Comparison of ENCODE assay signal across 12 cellular contexts in the genomic region with DNA sequence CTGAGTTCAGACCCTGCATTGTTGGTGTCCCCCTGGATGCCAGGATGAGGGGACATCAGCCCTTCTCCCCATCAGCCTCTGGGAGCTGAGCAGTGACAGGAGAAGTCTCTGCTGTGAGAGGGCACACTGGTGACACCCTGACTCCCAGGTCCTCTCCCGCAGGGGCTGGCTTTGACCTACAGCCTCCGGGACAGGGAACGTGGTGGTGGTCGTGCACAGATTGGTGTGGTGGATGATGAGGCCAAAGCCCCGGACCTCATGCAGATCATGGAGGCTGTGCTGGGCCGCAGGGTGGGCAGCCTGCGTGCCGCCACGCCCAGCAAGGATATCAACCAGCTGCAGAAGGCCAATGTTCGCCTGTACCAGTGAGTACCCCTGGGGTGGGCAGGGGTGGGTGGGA. TPM values are rescaled to one million over a fixed set of nuclear protein-coding genes. Genes with fewer than 3 reads are reported as not detected.
DNase-seq lines count a peak whose midpoint lies in the region; ATAC-seq, FAIRE-seq and TF ChIP-seq lines count a peak whose summit lies in the region.
"Had no signal": no experiment of that assay in that cellular context is flagged by ENCODE, and none has a peak within 500 bp of the region (broad histone marks: within the 10 kb centered on the region; RNA-seq: fewer than 3 reads in every experiment).

No MANE protein-coding gene starts in this region.

- H3K9me3 ChIP-seq in H1 (ENCODE audit: insufficient read depth in 2 of 2, low read depth in 1 of 2, low read length in 1 of 2) (no peaks in the 10 kb centered on the region), pancreas (no peaks in the 10 kb centered on the region), colonic mucosa (no peaks in the 10 kb centered on the region)
- H3K9me3 ChIP-seq: gastroesophageal sphincter, psoas muscle had no signal

- no peak for TF ChIP-seq POLR2A in H1 (IDR thresholded peaks at IDR 0.05; ENCODE audit: control extremely low read depth in 1 of 2, low read depth in 2 of 2, low read length in 2 of 2)

- no peak for DNase-seq in activated CD8-positive, alpha-beta T cell treated with anti-CD3 and anti-CD28 coated beads, Interleukin-2, amount 10 ng/mL, durations not matched to agents 7 days and 5 days
- no peak for DNase-seq in activated CD8-positive, alpha-beta T cell treated with anti-CD3 and anti-CD28 coated beads for 36 hours
- DNase-seq in H1 (ENCODE audit: low read depth in 1 of 2, low spot score in 2 of 2) (no peak), pancreas (peak in 5 of 6 donors; percentile 10 to 73 (median 33)), NCI-H2081 (lab: John Stamatoyannopoulos, UW) (no peak), colonic mucosa (no peak)

- H3K79me2 ChIP-seq in H1 (ENCODE audit: control insufficient read depth in 1 of 2, insufficient read depth in 2 of 2, low read length in 2 of 2) = no peaks in the 10 kb centered on the region

- H3K4me1 ChIP-seq in H1 (replicated peaks in 1 of 4; ENCODE audit: control insufficient read depth in 3 of 4, insufficient read depth in 4 of 4, low read length in 3 of 4) = peaks cover 0 to 15% (median 8%) of the 10 kb centered on the region in 4 experiments; a peak in 6 of 7 replicates
- H3K4me1 ChIP-seq in pancreas = peaks cover 6 to 14% (median 12%) of the 10 kb centered on the region in 3 donors
- H3K4me1 ChIP-seq in colonic mucosa = peaks cover 18% of the 10 kb centered on the region

- H3K27me3 Mint-ChIP-seq in activated CD8-positive, alpha-beta T cell treated with anti-CD3 and anti-CD28 coated beads, Interleukin-2, amount 10 ng/mL, durations not matched to agents 7 days and 5 days (ENCODE audit: low read depth) = no peaks in the 10 kb centered on the region
- H3K27me3 Mint-ChIP-seq in activated CD8-positive, alpha-beta T cell treated with anti-CD3 and anti-CD28 coated beads for 36 hours = no peaks in the 10 kb centered on the region
- no peaks in the 10 kb centered on the region for H3K27me3 Mint-ChIP-seq in IgD-negative memory B cell

- intact Hi-C loops in activated CD8-positive, alpha-beta T cell treated with anti-CD3 and anti-CD28 coated beads for 36 hours (cut with micrococcal nuclease) = no loop called here
- intact Hi-C loops in pancreas (cut with DNase I) (no loop called here), colonic mucosa (cut with DNase I) (no loop called here)

- H3K23ac ChIP-seq in H1 (ENCODE audit: insufficient read length) = no peak overlapping the region

- H3K79me1 ChIP-seq in H1 (ENCODE audit: low read depth, low read length) = no peaks in the 10 kb centered on the region; the same call in 1 of the 2 replicates

- no peak overlapping the region for H3K4me3 ChIP-seq in H1 (ENCODE audit: extremely low read depth in 1 of 4, insufficient read depth in 2 of 4, low read depth in 3 of 4, low read length in 4 of 4)
- no peak overlapping the region for H3K4me3 ChIP-seq in pancreas
- H3K4me3 ChIP-seq in colonic mucosa = no peak overlapping the region
- H3K4me3 ChIP-seq: gastroesophageal sphincter, psoas muscle had no signal

- no peak overlapping the region for H2BK5ac ChIP-seq in H1 (ENCODE audit: low read depth, low read length)

- H3K14ac ChIP-seq in H1 (ENCODE audit: insufficient read length) = no peak overlapping the region

- H3K9ac ChIP-seq in H1 (replicated peaks in 1 of 4; ENCODE audit: extremely low read depth in 1 of 4, low read depth in 3 of 4, low read length in 3 of 4) (no peak overlapping the region), colonic mucosa (ENCODE audit: low read depth in 2 of 2, low read length in 2 of 2) (peak overlapping the region in 1 of 2 donors; percentile 49)

- no peak overlapping the region for H2AFZ ChIP-seq in H1 (ENCODE audit: low read length)

- H3K27me3 ChIP-seq in H1 (replicated peaks in 1 of 4; ENCODE audit: control insufficient read depth in 3 of 4, extremely low read depth in 1 of 4, insufficient read depth in 3 of 4, low read length in 3 of 4) = peaks cover 0 to 13% (median 5%) of the 10 kb centered on the region in 4 experiments; a peak in 2 of 7 replicates
- H3K27me3 ChIP-seq in pancreas = no peaks in the 10 kb centered on the region
- H3K27me3 ChIP-seq in colonic mucosa = no peaks in the 10 kb centered on the region
- H3K27me3 ChIP-seq: gastroesophageal sphincter had no signal

- no peak for TF ChIP-seq EP300 in H1 (IDR thresholded peaks at IDR 0.05; ENCODE audit: borderline replicate concordance in 1 of 2, low read depth in 2 of 2, low read length in 2 of 2)

- no peak overlapping the region for H2BK20ac ChIP-seq in H1 (ENCODE audit: low read length)

- H3K56ac ChIP-seq in H1 (replicated peaks; ENCODE audit: insufficient read length, low read depth, low read length) = no peak overlapping the region

- no peak for TF ChIP-seq RAD21 in H1 (IDR thresholded peaks at IDR 0.05 in 1 of 2, conservative IDR thresholded peaks at IDR 0.05 in 1 of 2; ENCODE audit: low read depth in 2 of 2, low read length in 2 of 2)

- H3K18ac ChIP-seq in H1 (ENCODE audit: extremely low read depth, low read length) = no peak overlapping the region

- 98% methylated on average over 10 of the region's 10 CpGs; no CpG with 5 or more reads in 1 of the 2 experiments for WGBS in H1 (ENCODE audit: extremely low coverage in 1 of 2, insufficient coverage in 1 of 2, insufficient read length in 1 of 2, insufficient replicate concordance in 2 of 2, low coverage in 1 of 2, low lambda C conversion rate in 2 of 2, missing lambda C conversion rate in 1 of 2), 2 experiments
- WGBS in pancreas, 2 donors = 84 to 85% methylated on average over 10 of the region's 10 CpGs

- no peak for FAIRE-seq in H1 (lab: Jason Lieb, UNC)
- no peak for FAIRE-seq in pancreas (lab: Jason Lieb, UNC)

- H2BK12ac ChIP-seq in H1 (ENCODE audit: low read depth, low read length) = 0 out of 2 replicates have a peak overlapping the region, but pooled peaks have one; percentile 46

- H4K5ac ChIP-seq in H1 (ENCODE audit: insufficient read length, low read depth, low read length) = no peak overlapping the region

- H3K9me3 Mint-ChIP-seq in activated CD8-positive, alpha-beta T cell treated with anti-CD3 and anti-CD28 coated beads, Interleukin-2, amount 10 ng/mL, durations not matched to agents 7 days and 5 days (ENCODE audit: insufficient read depth) = no peaks in the 10 kb centered on the region
- H3K9me3 Mint-ChIP-seq in activated CD8-positive, alpha-beta T cell treated with anti-CD3 and anti-CD28 coated beads for 36 hours = no peaks in the 10 kb centered on the region
- no peaks in the 10 kb centered on the region for H3K9me3 Mint-ChIP-seq in IgD-negative memory B cell

- no peak overlapping the region for H3K4ac ChIP-seq in H1 (replicated peaks; ENCODE audit: insufficient read length, low read depth, low read length)

- no peak overlapping the region for H3K4me3 Mint-ChIP-seq in activated CD8-positive, alpha-beta T cell treated with anti-CD3 and anti-CD28 coated beads, Interleukin-2, amount 10 ng/mL, durations not matched to agents 7 days and 5 days
- H3K4me3 Mint-ChIP-seq in activated CD8-positive, alpha-beta T cell treated with anti-CD3 and anti-CD28 coated beads for 36 hours = no peak overlapping the region
- peak overlapping the region in 1 of 4 donors; percentile 82 for H3K4me3 Mint-ChIP-seq in IgD-negative memory B cell

- H4K8ac ChIP-seq in H1 (ENCODE audit: extremely low read depth, insufficient read depth, low read length) = no peak overlapping the region

- peaks cover 58% of the 10 kb centered on the region for H3K4me1 Mint-ChIP-seq in activated CD8-positive, alpha-beta T cell treated with anti-CD3 and anti-CD28 coated beads, Interleukin-2, amount 10 ng/mL, durations not matched to agents 7 days and 5 days (ENCODE audit: low read depth)
- peaks cover 51% of the 10 kb centered on the region for H3K4me1 Mint-ChIP-seq in activated CD8-positive, alpha-beta T cell treated with anti-CD3 and anti-CD28 coated beads for 36 hours (ENCODE audit: low read depth)
- H3K4me1 Mint-ChIP-seq in IgD-negative memory B cell = peaks cover 24 to 45% (median 36%) of the 10 kb centered on the region in 3 donors

- H3K36me3 ChIP-seq in H1 (ENCODE audit: control insufficient read depth in 2 of 4, insufficient read depth in 4 of 4, low read length in 3 of 4) (peaks cover 0 to 2% (median under 1%) of the 10 kb centered on the region in 4 experiments; a peak in 1 of 8 replicates), pancreas (no peaks in the 10 kb centered on the region), colonic mucosa (peaks cover 9% of the 10 kb centered on the region)

- no peak overlapping the region for H4K91ac ChIP-seq in H1 (replicated peaks; ENCODE audit: insufficient read length, low read length)

- CTCF ChIA-PET in activated CD8-positive, alpha-beta T cell treated with anti-CD3 and anti-CD28 coated beads, Interleukin-2, amount 10 ng/mL, durations not matched to agents 7 days and 5 days (lab: Charles Lee) = interaction anchor here (0.6 to 2.3 kb wide), 27 partner anchors 8 to 503 kb away, joined by 3 to 21 read pairs (median 4); a partner anchor contains a TSS
- CTCF ChIA-PET in activated CD8-positive, alpha-beta T cell treated with anti-CD3 and anti-CD28 coated beads for 36 hours (lab: Charles Lee) = interaction anchor here (1.0 to 2.3 kb wide), 18 partner anchors 8 to 198 kb away, joined by 3 to 15 read pairs (median 4); a partner anchor contains a TSS
- CTCF ChIA-PET in H1 (lab: Charles Lee; ENCODE audit: partially characterized antibody) = interaction anchor here (0.6 to 2.1 kb wide), 32 partner anchors 8 to 1370 kb away, joined by 3 to 34 read pairs (median 3); no protein-coding TSS in a partner anchor

- no peak overlapping the region; the same call in 1 of the 2 replicates for H2AK5ac ChIP-seq in H1 (ENCODE audit: low read depth, low read length)

- no peak for TF ChIP-seq CTCF in activated CD8-positive, alpha-beta T cell treated with anti-CD3 and anti-CD28 coated beads for 36 hours (IDR thresholded peaks at IDR 0.05)
- TF ChIP-seq CTCF in H1 (IDR thresholded peaks at IDR 0.05; ENCODE audit: control extremely low read depth in 1 of 3, insufficient read depth in 1 of 3, low read depth in 1 of 3, low read length in 3 of 3) = no peak
- no peak for TF ChIP-seq CTCF in pancreas (IDR thresholded peaks at IDR 0.05)
- no peak for TF ChIP-seq CTCF in colonic mucosa (IDR thresholded peaks at IDR 0.05)

- peak overlapping the region; percentile 75; the same call in 1 of the 2 replicates for H2BK15ac ChIP-seq in H1 (ENCODE audit: low read length)

- no peak overlapping the region for H2BK120ac ChIP-seq in H1 (replicated peaks; ENCODE audit: low read depth, low read length)

- H4K20me1 ChIP-seq in H1 (replicated peaks in 1 of 2; ENCODE audit: control insufficient read depth in 1 of 2, insufficient read depth in 2 of 2, low read length in 2 of 2) = no peaks in the 10 kb centered on the region

- no peak overlapping the region for H3K4me2 ChIP-seq in H1 (ENCODE audit: insufficient read depth in 1 of 2, low read depth in 2 of 2, low read length in 2 of 2)

- POLR2A ChIA-PET in activated CD8-positive, alpha-beta T cell treated with anti-CD3 and anti-CD28 coated beads, Interleukin-2, amount 10 ng/mL, durations not matched to agents 7 days and 5 days (lab: Charles Lee) = interaction anchor here (1.0 kb wide), 1 partner anchor 15 kb away, joined by 3 read pairs; no protein-coding TSS in a partner anchor
- POLR2A ChIA-PET in activated CD8-positive, alpha-beta T cell treated with anti-CD3 and anti-CD28 coated beads for 36 hours (lab: Charles Lee) = interaction anchor here (0.6 to 2.0 kb wide), 4 partner anchors 24 to 1023 kb away, joined by 3 to 5 read pairs (median 3); a partner anchor contains a TSS
- POLR2A ChIA-PET in H1 (lab: Charles Lee; ENCODE audit: partially characterized antibody) = interaction anchor here (0.9 to 1.0 kb wide), 3 partner anchors 11 to 133 kb away, joined by 3 to 4 read pairs (median 3); no protein-coding TSS in a partner anchor

- peak overlapping the region; percentile 93 for H3K27ac Mint-ChIP-seq in activated CD8-positive, alpha-beta T cell treated with anti-CD3 and anti-CD28 coated beads, Interleukin-2, amount 10 ng/mL, durations not matched to agents 7 days and 5 days
- H3K27ac Mint-ChIP-seq in activated CD8-positive, alpha-beta T cell treated with anti-CD3 and anti-CD28 coated beads for 36 hours = no peak overlapping the region
- H3K27ac Mint-ChIP-seq in IgD-negative memory B cell = peak overlapping the region in 2 of 3 donors; percentile 79 to 85

- peaks cover 11% of the 10 kb centered on the region for H3K23me2 ChIP-seq in H1 (ENCODE audit: low read depth, low read length)

- no peak for ATAC-seq in activated CD8-positive, alpha-beta T cell treated with anti-CD3 and anti-CD28 coated beads, Interleukin-2, amount 10 ng/mL, durations not matched to agents 7 days and 5 days
- ATAC-seq in activated CD8-positive, alpha-beta T cell treated with anti-CD3 and anti-CD28 coated beads for 36 hours = no peak
- ATAC-seq in pancreas = no peak
- ATAC-seq in GM21381 (IDR thresholded peaks at IDR 0.05; ENCODE audit: unreplicated experiment) = no peak
- ATAC-seq: gastroesophageal sphincter had no signal

- H3K36me3 Mint-ChIP-seq in activated CD8-positive, alpha-beta T cell treated with anti-CD3 and anti-CD28 coated beads, Interleukin-2, amount 10 ng/mL, durations not matched to agents 7 days and 5 days (ENCODE audit: low read depth) = peaks cover 38% of the 10 kb centered on the region
- H3K36me3 Mint-ChIP-seq in activated CD8-positive, alpha-beta T cell treated with anti-CD3 and anti-CD28 coated beads for 36 hours (ENCODE audit: low read depth) = peaks cover 33% of the 10 kb centered on the region
- H3K36me3 Mint-ChIP-seq in IgD-negative memory B cell = peaks cover 5% of the 10 kb centered on the region

- no peak overlapping the region for H3K27ac ChIP-seq in H1 (ENCODE audit: low read depth, low read length)
- no peak overlapping the region for H3K27ac ChIP-seq in pancreas
- H3K27ac ChIP-seq in colonic mucosa = no peak overlapping the region
- H3K27ac ChIP-seq: psoas muscle had no signal

RNA-seq across cellular contexts. Expression of a gene that starts 6.7 kb away (rescaled TPM):
- 10 to 100 TPM; 14.6 to 15.1 TPM for total RNA-seq in activated CD8-positive, alpha-beta T cell treated with anti-CD3 and anti-CD28 coated beads, Interleukin-2, amount 10 ng/mL, durations not matched to agents 7 days and 5 days
- 10 to 100 TPM; 11.4 to 11.7 TPM for total RNA-seq in activated CD8-positive, alpha-beta T cell treated with anti-CD3 and anti-CD28 coated beads for 36 hours
- polyA plus RNA-seq in IgD-negative memory B cell (14.9 TPM), H1 (2011; rRNA removed) (4.2 and 7.4 TPM in 2 replicates), pancreas (1 to 10 TPM; 5.1 to 7.0 TPM)
- 4.1 and 4.6 TPM in 2 replicates for total RNA-seq in H1 (2021; fragmentation: NEBNext Ultra II Directional; extraction: Animal tissue kit (Norgen Biotek cat#: 25700))
- 5.9 TPM for polyA plus RNA-seq in H1 (2011; cell fraction: cytosol; rRNA removed)
- 20.0 TPM for polyA plus RNA-seq in H1 (2011; cell fraction: nucleus; rRNA removed)
- polyA plus RNA-seq in H1 (2012, experiment 1 of 2) = 2.4 to 5.7 TPM (median 4.2 TPM) in 4 replicates
- 3.4 TPM for polyA plus RNA-seq in H1 (2012, experiment 2 of 2)
- polyA plus RNA-seq in H1 (2013, experiment 1 of 2) = 1.4 TPM
- 1.5 TPM for polyA plus RNA-seq in H1 (2013, experiment 2 of 2)
- polyA minus RNA-seq in H1 (2011; rRNA and poly(A)+ RNA removed) = 7.7 and 8.0 TPM in 2 replicates
- 2.5 TPM for polyA minus RNA-seq in H1 (2011; cell fraction: cytosol; rRNA and poly(A)+ RNA removed)
- polyA minus RNA-seq in H1 (2011; cell fraction: nucleus; rRNA and poly(A)+ RNA removed) = 11.4 TPM
- total RNA-seq in pancreas (1 to 10 TPM; 1.2 to 6.6 (median 2.7) TPM), colonic mucosa (100 to 1,000 TPM; 155 to 166 TPM)

RNA-seq across cellular contexts. Expression of a gene that starts 32.1 kb away (rescaled TPM):
- 10 to 100 TPM in 1 of 2 experiments, 1 to 10 TPM in 1; 9.7 to 10.1 TPM for total RNA-seq in activated CD8-positive, alpha-beta T cell treated with anti-CD3 and anti-CD28 coated beads, Interleukin-2, amount 10 ng/mL, durations not matched to agents 7 days and 5 days
- total RNA-seq in activated CD8-positive, alpha-beta T cell treated with anti-CD3 and anti-CD28 coated beads for 36 hours = 1 to 10 TPM; 6.2 to 8.2 TPM
- polyA plus RNA-seq in IgD-negative memory B cell = 4.6 TPM
- 15.7 and 19.2 TPM in 2 replicates for total RNA-seq in H1 (2021; fragmentation: NEBNext Ultra II Directional; extraction: Animal tissue kit (Norgen Biotek cat#: 25700))
- polyA plus RNA-seq in H1 (2011; rRNA removed) = 15.3 and 25.7 TPM in 2 replicates
- polyA plus RNA-seq in H1 (2011; cell fraction: cytosol; rRNA removed) = 16.8 TPM
- polyA plus RNA-seq in H1 (2011; cell fraction: nucleus; rRNA removed) = 40.8 TPM
- 10.7 to 22.5 TPM (median 19.3 TPM) in 4 replicates for polyA plus RNA-seq in H1 (2012, experiment 1 of 2)
- 24.9 TPM for polyA plus RNA-seq in H1 (2012, experiment 2 of 2)
- 16.6 TPM for polyA plus RNA-seq in H1 (2013, experiment 1 of 2)
- polyA plus RNA-seq in H1 (2013, experiment 2 of 2) = 15.4 TPM
- 15.5 and 19.6 TPM in 2 replicates for polyA minus RNA-seq in H1 (2011; rRNA and poly(A)+ RNA removed)
- polyA minus RNA-seq in H1 (2011; cell fraction: cytosol; rRNA and poly(A)+ RNA removed) = 9.8 TPM
- 18.4 TPM for polyA minus RNA-seq in H1 (2011; cell fraction: nucleus; rRNA and poly(A)+ RNA removed)
- 10 to 100 TPM in 2 of 6 donors, 1 to 10 TPM in 4; 7.5 to 15.6 (median 8.9) TPM for total RNA-seq in pancreas
- polyA plus RNA-seq in pancreas = 10 to 100 TPM; 14.3 to 14.6 TPM
- total RNA-seq in colonic mucosa = 10 to 100 TPM; 46.8 to 70.0 TPM

RNA-seq across cellular contexts. Expression of a gene that starts 41.7 kb away (rescaled TPM):
- total RNA-seq in activated CD8-positive, alpha-beta T cell treated with anti-CD3 and anti-CD28 coated beads, Interleukin-2, amount 10 ng/mL, durations not matched to agents 7 days and 5 days = under 1 TPM; 0.26 to 0.60 TPM
- under 1 TPM; 0.20 to 0.36 TPM for total RNA-seq in activated CD8-positive, alpha-beta T cell treated with anti-CD3 and anti-CD28 coated beads for 36 hours
- 0.28 TPM for polyA plus RNA-seq in IgD-negative memory B cell
- total RNA-seq in H1 (2021; fragmentation: NEBNext Ultra II Directional; extraction: Animal tissue kit (Norgen Biotek cat#: 25700)) = 0.75 and 0.76 TPM in 2 replicates
- polyA plus RNA-seq in H1 (2011; rRNA removed) = 0.26 and 0.36 TPM in 2 replicates
- 0.31 TPM for polyA plus RNA-seq in H1 (2011; cell fraction: cytosol; rRNA removed)
- 3.0 TPM for polyA plus RNA-seq in H1 (2011; cell fraction: nucleus; rRNA removed)
- 0.43 to 0.87 TPM (median 0.62 TPM) in 4 replicates for polyA plus RNA-seq in H1 (2012, experiment 1 of 2)
- polyA plus RNA-seq in H1 (2012, experiment 2 of 2) = 0.29 TPM
- polyA plus RNA-seq in H1 (2013, experiment 1 of 2) = 1.4 TPM
- polyA plus RNA-seq in H1 (2013, experiment 2 of 2) = 0.17 TPM
- polyA minus RNA-seq in H1 (2011; rRNA and poly(A)+ RNA removed) = 0.63 and 1.4 TPM in 2 replicates
- 0.29 TPM for polyA minus RNA-seq in H1 (2011; cell fraction: cytosol; rRNA and poly(A)+ RNA removed)
- polyA minus RNA-seq in H1 (2011; cell fraction: nucleus; rRNA and poly(A)+ RNA removed) = 3.0 TPM
- total RNA-seq in pancreas = under 1 TPM; 0.14 to 0.60 (median 0.49) TPM
- under 1 TPM; 0.61 to 0.75 TPM for polyA plus RNA-seq in pancreas
- total RNA-seq in colonic mucosa = under 1 TPM; 0.52 to 0.56 TPM
- total RNA-seq: A172, SK-MEL-5 had no signal

Comparison
In these comparisons a context has a peak if more than half of its experiments do, and no peak if none do; other contexts are left out.
1. DNase-seq: peak in pancreas (5 of 6); none in activated CD8-positive, alpha-beta T cell treated with anti-CD3 and anti-CD28 coated beads, Interleukin-2, amount 10 ng/mL, durations not matched to agents 7 days and 5 days (single experiment), activated CD8-positive, alpha-beta T cell treated with anti-CD3 and anti-CD28 coated beads for 36 hours (single experiment), H1 (0 of 2), NCI-H2081 (0 of 2) and colonic mucosa (single experiment).
2. RNA of a gene that starts 6.7 kb away (total RNA-seq): 155 to 166 TPM in colonic mucosa; 14.6 to 15.1 TPM in activated CD8-positive, alpha-beta T cell treated with anti-CD3 and anti-CD28 coated beads, Interleukin-2, amount 10 ng/mL, durations not matched to agents 7 days and 5 days, 11.4 to 11.7 TPM in activated CD8-positive, alpha-beta T cell treated with anti-CD3 and anti-CD28 coated beads for 36 hours, 4.1 to 4.6 TPM in H1 and 1.2 to 6.6 TPM in pancreas; every median in the first group is over 4 times any median in the second.